In genomic region chr2:197596751-197597150, GRCh38 we compare ENCODE assay signal across 35 cellular contexts.
A peak's percentile ranks its signal among the peaks of the same experiment; 100 is the strongest.
DNase-seq lines count a peak whose midpoint lies in the region; ATAC-seq, FAIRE-seq and TF ChIP-seq lines count a peak whose summit lies in the region.
"Had no signal": no experiment of that assay in that cellular context is flagged by ENCODE, and none has a peak within 500 bp of the region (broad histone marks: within the 10 kb centered on the region; RNA-seq: fewer than 3 reads in every experiment).

No MANE protein-coding gene starts in this region.

- ATAC-seq in GM19328 (IDR thresholded peaks at IDR 0.05; ENCODE audit: unreplicated experiment) = no peak
- ATAC-seq in GM19395 (IDR thresholded peaks at IDR 0.05; ENCODE audit: unreplicated experiment) = no peak
- ATAC-seq: gastroesophageal sphincter; stimulated activated naive CD8-positive, alpha-beta T cell treated with anti-CD3 and anti-CD28 coated beads, Interleukin-15, Interleukin-2, amounts not matched to agents 100 U/mL and 50 U/mL, for 24 hours had no signal

- TF ChIP-seq CTCF in endodermal cell (conservative IDR thresholded peaks at IDR 0.05) = no peak

- H3K27me3 ChIP-seq in endodermal cell (ENCODE audit: control insufficient read depth, insufficient read depth, low read length, poor library complexity, severe bottlenecking) = no peaks in the 10 kb centered on the region
- H3K27me3 ChIP-seq in neuron (ENCODE audit: insufficient read depth, low read length) = no peaks in the 10 kb centered on the region
- H3K27me3 ChIP-seq: BLaER1 treated with 17β-estradiol and CSF1 and Interleukin-3, amounts not matched to agents 10 nM and 100 nM; hepatocyte; tibial artery had no signal

- 60% methylated on average over 1 of the region's 1 CpG; no CpG with 5 or more reads in 1 of the 2 experiments for WGBS in endodermal cell (ENCODE audit: insufficient coverage in 1 of 2, insufficient read length in 1 of 2), 2 experiments

- H3K36me3 Mint-ChIP-seq in endodermal cell (ENCODE audit: low read depth) = peaks cover 6% of the 10 kb centered on the region
- H3K36me3 Mint-ChIP-seq: activated naive CD8-positive, alpha-beta T cell treated with anti-CD3 and anti-CD28 coated beads, Interleukin-2, amount 10 ng/mL, durations not matched to agents 7 days and 5 days had no signal

- H3K4me3 Mint-ChIP-seq in endodermal cell = no peak overlapping the region
- H3K4me3 Mint-ChIP-seq: activated naive CD8-positive, alpha-beta T cell treated with anti-CD3 and anti-CD28 coated beads, Interleukin-2, amount 10 ng/mL, durations not matched to agents 7 days and 5 days; activated T-cell treated with anti-CD3 and anti-CD28 coated beads, Interleukin-2, amount 50 U/mL, for 24 hours; nephron; T-helper 1 cell treated with Interleukin-12 subunit alpha and Interleukin-12 subunit beta and Interleukin-4 antibody, amounts not matched to agents 30 μg/mL and 1 μg/mL, for 36 hours had no signal

- no peaks in the 10 kb centered on the region for H3K4me1 Mint-ChIP-seq in endodermal cell
- H3K4me1 Mint-ChIP-seq: nephron had no signal

- H3K27ac ChIP-seq in SK-N-MC = peak overlapping the region; percentile 54
- peak overlapping the region; percentile 66 for H3K27ac ChIP-seq in endodermal cell (ENCODE audit: low read depth, low read length)
- H3K27ac ChIP-seq: BLaER1 treated with 17β-estradiol and CSF1 and Interleukin-3, amounts not matched to agents 10 nM and 100 nM; gastroesophageal sphincter; hepatocyte; HL-60; KMS-11; parathyroid adenoma; RWPE1; tibial artery had no signal

- no peaks in the 10 kb centered on the region for H3K27me3 Mint-ChIP-seq in endodermal cell (ENCODE audit: insufficient read depth)

- peak overlapping the region; percentile 18 for H2AFZ ChIP-seq in neuron (ENCODE audit: low read depth, low read length)
- H2AFZ ChIP-seq: hepatocyte, parathyroid adenoma had no signal

- FAIRE-seq in H54 (lab: Jason Lieb, UNC) = no peak
- FAIRE-seq: H1 had no signal

- DNase-seq in SK-N-MC (ENCODE audit: low read depth, low spot score) (no peak), endodermal cell (no peak), H54 (ENCODE audit: insufficient read length, low spot score) (no peak)
- DNase-seq in stimulated activated CD4-positive, alpha-beta T cell treated with anti-CD3 and anti-CD28 coated beads, Interleukin-4, amount 100 ng/mL, for 24 hours = no peak
- DNase-seq: activated CD4-positive, alpha-beta T cell treated with anti-CD3 and anti-CD28 coated beads, Interleukin-2, amount 50 U/mL, for 1 hour; activated CD4-positive, CD25-positive, alpha-beta regulatory T cell; activated gamma-delta T cell; activated naive CD8-positive, alpha-beta T cell treated with anti-CD3 and anti-CD28 coated beads, Interleukin-2, amount 10 ng/mL, durations not matched to agents 7 days and 5 days; activated T-cell treated with anti-CD3 and anti-CD28 coated beads, Interleukin-2, amount 50 U/mL, for 24 hours; central memory CD4-positive, alpha-beta T cell; dermis blood vessel endothelial cell; DMS153; left cardiac atrium; MM.1S; NCI-H1417; NCI-H2029; NCI-H524 treated with DMSO at 0.1 percent for 48 hours; OCI-M1; right cardiac atrium; stimulated activated CD4-positive, alpha-beta T cell treated with anti-CD3 and anti-CD28 coated beads, Interleukin-1b, Interleukin-23, amount 100 ng/mL, for 48 hours; stimulated activated naive CD8-positive, alpha-beta T cell treated with anti-CD3 and anti-CD28 coated beads, Interleukin-15, Interleukin-2, amounts not matched to agents 100 U/mL and 50 U/mL, for 24 hours; tibial artery had no signal

- H3K9ac ChIP-seq in SK-N-MC (ENCODE audit: insufficient read length) (peak overlapping the region; percentile 19), endodermal cell (ENCODE audit: extremely low read depth, low read length, poor library complexity, severe bottlenecking) (no peak overlapping the region)
- H3K9ac ChIP-seq: BLaER1 treated with 17β-estradiol and CSF1 and Interleukin-3, amounts not matched to agents 10 nM and 100 nM; KMS-11; parathyroid adenoma had no signal

- no peak overlapping the region for H3K27ac Mint-ChIP-seq in endodermal cell
- H3K27ac Mint-ChIP-seq: activated naive CD8-positive, alpha-beta T cell treated with anti-CD3 and anti-CD28 coated beads, Interleukin-2, amount 10 ng/mL, durations not matched to agents 7 days and 5 days; activated T-cell treated with anti-CD3 and anti-CD28 coated beads, Interleukin-2, amount 50 U/mL, for 24 hours; nephron; T-helper 1 cell treated with Interleukin-12 subunit alpha and Interleukin-12 subunit beta and Interleukin-4 antibody, amounts not matched to agents 30 μg/mL and 1 μg/mL, for 36 hours had no signal

- H3K4me3 ChIP-seq in SK-N-MC (no peak overlapping the region), endodermal cell (ENCODE audit: low read length) (no peak overlapping the region), neuron (ENCODE audit: low read length) (no peak overlapping the region)
- H3K4me3 ChIP-seq: BLaER1 treated with 17β-estradiol and CSF1 and Interleukin-3, amounts not matched to agents 10 nM and 100 nM; gastroesophageal sphincter; hepatocyte; tibial artery had no signal

- H3K36me3 ChIP-seq in SK-N-MC (ENCODE audit: insufficient read depth, low read length) (no peaks in the 10 kb centered on the region), endodermal cell (ENCODE audit: control insufficient read depth, insufficient read depth, low read length) (no peaks in the 10 kb centered on the region), neuron (ENCODE audit: insufficient read depth, low read length) (no peaks in the 10 kb centered on the region)
- H3K36me3 ChIP-seq: BLaER1 treated with 17β-estradiol and CSF1 and Interleukin-3, amounts not matched to agents 10 nM and 100 nM; gastroesophageal sphincter; tibial artery had no signal

- H3K4me1 ChIP-seq in endodermal cell (ENCODE audit: control insufficient read depth, insufficient read depth, low read length) (no peaks in the 10 kb centered on the region), neuron (ENCODE audit: insufficient read depth, low read length) (peaks cover 24% of the 10 kb centered on the region)
- H3K4me1 ChIP-seq: BLaER1 treated with 17β-estradiol and CSF1 and Interleukin-3, amounts not matched to agents 10 nM and 100 nM; gastroesophageal sphincter; parathyroid adenoma; tibial artery had no signal

- H3K9me3 Mint-ChIP-seq in endodermal cell = peaks cover 7% of the 10 kb centered on the region
- H3K9me3 Mint-ChIP-seq: activated naive CD8-positive, alpha-beta T cell treated with anti-CD3 and anti-CD28 coated beads, Interleukin-2, amount 10 ng/mL, durations not matched to agents 7 days and 5 days; activated T-cell treated with anti-CD3 and anti-CD28 coated beads, Interleukin-2, amount 50 U/mL, for 24 hours; nephron; T-helper 1 cell treated with Interleukin-12 subunit alpha and Interleukin-12 subunit beta and Interleukin-4 antibody, amounts not matched to agents 30 μg/mL and 1 μg/mL, for 36 hours had no signal

- H3K9me3 ChIP-seq in SK-N-MC (ENCODE audit: low read depth, low read length) (no peaks in the 10 kb centered on the region), endodermal cell (ENCODE audit: control insufficient read depth, low read length) (peaks cover 12% of the 10 kb centered on the region), neuron (ENCODE audit: low read length) (peaks cover 7% of the 10 kb centered on the region)
- H3K9me3 ChIP-seq: gastroesophageal sphincter, tibial artery had no signal

- no peak for TF ChIP-seq POLR2A in H54 (IDR thresholded peaks at IDR 0.05; ENCODE audit: low read depth, low read length)
